In genomic region chr9:129724456-129725190, GRCh38 we compare ENCODE assay signal across 13 cellular contexts. TPM values are rescaled to one million over a fixed set of nuclear protein-coding genes. Genes with fewer than 3 reads are reported as not detected.
"Had no signal": no experiment of that assay in that cellular context is flagged by ENCODE, and none has a peak within 500 bp of the region (broad histone marks: within the 10 kb centered on the region; RNA-seq: fewer than 3 reads in every experiment).

No MANE protein-coding gene starts in this region.

- H3K9me3 ChIP-seq: transverse colon had no signal

- H3K4me3 Mint-ChIP-seq: activated B cell treated with CpG ODN at 0.5 μM for 24 hours; activated CD8-positive, alpha-beta T cell treated with anti-CD3 and anti-CD28 coated beads for 36 hours; naive thymus-derived CD8-positive, alpha-beta T cell; stimulated activated naive B cell treated with anti-CD40 and anti-IgM and Interleukin-4, amounts not matched to agents 10 μg/mL and 1 μg/mL and 100 μg/mL, for 72 hours had no signal

- H3K4me3 ChIP-seq: transverse colon had no signal

- H3K36me3 Mint-ChIP-seq: naive thymus-derived CD8-positive, alpha-beta T cell had no signal

- H3K27ac ChIP-seq: transverse colon had no signal

- H3K36me3 ChIP-seq: transverse colon had no signal

- DNase-seq: activated B cell treated with CpG ODN at 0.5 μM for 24 hours; activated CD4-positive, alpha-beta T cell treated with anti-CD3 and anti-CD28 coated beads for 48 hours; activated CD8-positive, alpha-beta memory T cell treated with anti-CD3 and anti-CD28 coated beads, Interleukin-2, amount 50 U/mL, for 4 hours; activated CD8-positive, alpha-beta T cell treated with anti-CD3 and anti-CD28 coated beads for 36 hours; activated gamma-delta T cell treated with Interleukin-2 at 50 U/mL for 16 hours; islet precursor cell; naive thymus-derived CD8-positive, alpha-beta T cell; nucleus accumbens; stimulated activated CD4-positive, alpha-beta T cell treated with anti-CD3 and anti-CD28 coated beads, Interleukin-2, amount 100 ng/mL, for 48 hours; stimulated activated naive B cell treated with anti-CD40 and anti-IgM and Interleukin-4, amounts not matched to agents 10 μg/mL and 1 μg/mL and 100 μg/mL, for 72 hours; transverse colon had no signal

- ATAC-seq: activated CD8-positive, alpha-beta T cell treated with anti-CD3 and anti-CD28 coated beads for 36 hours; esophagus mucosa; left lobe of liver; naive thymus-derived CD8-positive, alpha-beta T cell; stimulated activated naive B cell treated with anti-CD40 and anti-IgM and Interleukin-4, amounts not matched to agents 10 μg/mL and 1 μg/mL and 100 μg/mL, for 72 hours had no signal

- H3K4me1 Mint-ChIP-seq: activated B cell treated with CpG ODN at 0.5 μM for 24 hours had no signal

- H3K27ac Mint-ChIP-seq: activated B cell treated with CpG ODN at 0.5 μM for 24 hours; activated CD8-positive, alpha-beta T cell treated with anti-CD3 and anti-CD28 coated beads for 36 hours; stimulated activated naive B cell treated with anti-CD40 and anti-IgM and Interleukin-4, amounts not matched to agents 10 μg/mL and 1 μg/mL and 100 μg/mL, for 72 hours had no signal

- H3K9me3 Mint-ChIP-seq: activated B cell treated with CpG ODN at 0.5 μM for 24 hours; activated CD8-positive, alpha-beta T cell treated with anti-CD3 and anti-CD28 coated beads for 36 hours; naive thymus-derived CD8-positive, alpha-beta T cell; stimulated activated naive B cell treated with anti-CD40 and anti-IgM and Interleukin-4, amounts not matched to agents 10 μg/mL and 1 μg/mL and 100 μg/mL, for 72 hours had no signal

RNA-seq across cellular contexts. Expression of gene PTGES, which starts 28.2 kb away (rescaled TPM):
- total RNA-seq: activated B cell treated with CpG ODN at 0.5 μM for 24 hours; left lobe of liver; naive thymus-derived CD8-positive, alpha-beta T cell had no signal

RNA-seq across cellular contexts. Expression of gene PRRX2, which starts 59.2 kb away (rescaled TPM):
- total RNA-seq: activated B cell treated with CpG ODN at 0.5 μM for 24 hours; left lobe of liver; naive thymus-derived CD8-positive, alpha-beta T cell had no signal
- polyA plus RNA-seq: naive thymus-derived CD8-positive, alpha-beta T cell had no signal
